Comparison of ENCODE assay signal across 8 cellular contexts in the genomic region with DNA sequence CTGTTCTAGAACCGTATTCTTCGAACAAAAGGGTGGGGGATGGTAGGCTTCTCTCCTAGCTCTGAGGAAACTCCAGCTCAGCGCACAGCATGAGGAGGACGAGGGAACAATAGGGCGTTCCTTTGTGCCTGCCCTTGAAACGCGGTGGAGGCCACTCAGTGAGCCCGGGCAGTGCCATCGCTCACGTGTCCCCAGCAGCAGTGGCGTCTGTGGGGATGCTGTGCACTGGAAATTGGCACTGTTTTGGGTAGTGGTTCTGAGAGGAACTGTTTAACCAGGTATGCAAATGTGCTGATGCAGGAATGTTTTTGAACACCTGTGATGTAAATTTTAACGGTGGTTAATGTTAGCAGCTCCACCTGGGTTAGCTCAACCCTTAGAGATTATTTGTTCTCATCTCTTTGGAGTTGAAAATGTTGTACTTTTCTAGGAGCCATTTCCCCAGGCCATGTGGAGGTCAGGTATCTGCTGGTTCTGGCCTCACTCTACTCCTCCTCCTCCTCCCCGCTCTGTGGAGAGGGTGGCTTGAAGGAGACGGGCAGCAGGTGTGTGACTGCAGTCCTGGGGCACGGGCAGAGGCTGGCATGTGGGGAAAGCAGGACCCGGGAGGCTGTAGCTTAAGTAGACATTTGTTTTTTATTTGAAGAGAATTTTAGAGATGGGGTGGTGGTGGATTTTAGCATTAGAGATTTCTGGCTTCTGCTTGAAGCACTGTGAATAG. TPM values are rescaled to one million over a fixed set of nuclear protein-coding genes. Genes with fewer than 3 reads are reported as not detected.
DNase-seq lines count a peak whose midpoint lies in the region; ATAC-seq and TF ChIP-seq lines count a peak whose summit lies in the region.

No MANE protein-coding gene starts in this region.

- H3K4me1 ChIP-seq in iPS-15b (ENCODE audit: control insufficient read depth, insufficient read depth, low read length) (peaks cover 51% of the 10 kb centered on the region), transverse colon (peaks cover 15 to 48% (median 30%) of the 10 kb centered on the region in 4 donors)

- CTCF ChIA-PET in activated naive CD4-positive, alpha-beta T cell treated with anti-CD3 and anti-CD28 coated beads for 36 hours (lab: Charles Lee) = no interaction called here
- CTCF ChIA-PET in RWPE1 (lab: Yijun Ruan, JAX) = interaction anchor here (0.6 to 0.7 kb wide), 2 partner anchors 9 to 84 kb away, joined by 4 to 5 read pairs; no protein-coding TSS in a partner anchor

- H3K27ac Mint-ChIP-seq in activated naive CD4-positive, alpha-beta T cell treated with anti-CD3 and anti-CD28 coated beads, Interleukin-2, amount 50 U/mL, for 24 hours = peak overlapping the region; percentile 76
- H3K27ac Mint-ChIP-seq in activated naive CD4-positive, alpha-beta T cell treated with anti-CD3 and anti-CD28 coated beads for 36 hours = no peak overlapping the region

- no peaks in the 10 kb centered on the region for H3K9me3 ChIP-seq in iPS-15b (ENCODE audit: control insufficient read depth, insufficient read depth, low read length)
- no peaks in the 10 kb centered on the region for H3K9me3 ChIP-seq in transverse colon

- POLR2A ChIA-PET in RWPE1 (lab: Yijun Ruan, JAX; ENCODE audit: low non-redundant PET) = no interaction called here

- no peaks in the 10 kb centered on the region for H3K27me3 Mint-ChIP-seq in activated naive CD4-positive, alpha-beta T cell treated with anti-CD3 and anti-CD28 coated beads, Interleukin-2, amount 50 U/mL, for 24 hours
- H3K27me3 Mint-ChIP-seq in activated naive CD4-positive, alpha-beta T cell treated with anti-CD3 and anti-CD28 coated beads for 36 hours (ENCODE audit: low read depth) = no peaks in the 10 kb centered on the region

- intact Hi-C loops in activated naive CD4-positive, alpha-beta T cell treated with anti-CD3 and anti-CD28 coated beads for 36 hours (cut with micrococcal nuclease) = no loop called here
- intact Hi-C loops in transverse colon (cut with DNase I; ENCODE audit: low total_unique reads) = no loop called here

- H3K36me3 Mint-ChIP-seq in activated naive CD4-positive, alpha-beta T cell treated with anti-CD3 and anti-CD28 coated beads, Interleukin-2, amount 50 U/mL, for 24 hours = peaks cover 8% of the 10 kb centered on the region
- H3K36me3 Mint-ChIP-seq in activated naive CD4-positive, alpha-beta T cell treated with anti-CD3 and anti-CD28 coated beads for 36 hours (ENCODE audit: low read depth) = peaks cover 6% of the 10 kb centered on the region

- in situ Hi-C loops in transverse colon (cut with MboI; ENCODE audit: low pct_ligation_motif_present in 1 of 4, low pct_unique_long_range_greater_than_20kb in 1 of 4, low sequenced_read_pairs in 3 of 4) = no loop called here

- H3K27me3 ChIP-seq in iPS-15b (ENCODE audit: control insufficient read depth, insufficient read depth, low read length) (no peaks in the 10 kb centered on the region), transverse colon (no peaks in the 10 kb centered on the region)

- TF ChIP-seq CTCF in RWPE1 (conservative IDR thresholded peaks at IDR 0.05; ENCODE audit: low read depth) (no peak), transverse colon (IDR thresholded peaks at IDR 0.05) (no peak)

- H3K9ac ChIP-seq in iPS-15b (ENCODE audit: low read depth, low read length) = no peak overlapping the region

- no peaks in the 10 kb centered on the region for H3K9me3 Mint-ChIP-seq in activated naive CD4-positive, alpha-beta T cell treated with anti-CD3 and anti-CD28 coated beads, Interleukin-2, amount 50 U/mL, for 24 hours
- H3K9me3 Mint-ChIP-seq in activated naive CD4-positive, alpha-beta T cell treated with anti-CD3 and anti-CD28 coated beads for 36 hours = no peaks in the 10 kb centered on the region

- no peak for ATAC-seq in GM21825 (IDR thresholded peaks at IDR 0.05; ENCODE audit: unreplicated experiment)

- no peak for TF ChIP-seq EP300 in transverse colon (IDR thresholded peaks at IDR 0.05; ENCODE audit: low read depth)

- H3K36me3 ChIP-seq in iPS-15b (ENCODE audit: control insufficient read depth, insufficient read depth, low read length) = peaks cover 4% of the 10 kb centered on the region
- no peaks in the 10 kb centered on the region for H3K36me3 ChIP-seq in transverse colon

- H3K4me3 ChIP-seq in iPS-15b (ENCODE audit: low read depth, low read length) (peak overlapping the region; percentile 24), transverse colon (no peak overlapping the region)

- TF ChIP-seq POLR2A in transverse colon (IDR thresholded peaks at IDR 0.05) = no peak

- H3K4me3 Mint-ChIP-seq in activated naive CD4-positive, alpha-beta T cell treated with anti-CD3 and anti-CD28 coated beads, Interleukin-2, amount 50 U/mL, for 24 hours = no peak overlapping the region
- no peak overlapping the region for H3K4me3 Mint-ChIP-seq in activated naive CD4-positive, alpha-beta T cell treated with anti-CD3 and anti-CD28 coated beads for 36 hours

- WGBS in transverse colon (ENCODE audit: low coverage in 1 of 2), 2 donors = 65% methylated on average over 16 of the region's 16 CpGs; no CpG with 5 or more reads in 1 of the 2 donors

- no peak for DNase-seq in activated naive CD4-positive, alpha-beta T cell treated with anti-CD3 and anti-CD28 coated beads for 36 hours
- DNase-seq in RWPE1 (ENCODE audit: low spot score) (no peak), transverse colon (peak; percentile 37), DMS 273 treated with DMSO at 0.1 percent for 48 hours (lab: John Stamatoyannopoulos, UW) (no peak)
- no peak for DNase-seq in stimulated activated CD4-positive, alpha-beta T cell treated with anti-CD3 and anti-CD28 coated beads, Interleukin-4, amount 100 ng/mL, for 4 hours

- H3K4me1 Mint-ChIP-seq in activated naive CD4-positive, alpha-beta T cell treated with anti-CD3 and anti-CD28 coated beads, Interleukin-2, amount 50 U/mL, for 24 hours = peaks cover 76% of the 10 kb centered on the region
- H3K4me1 Mint-ChIP-seq in activated naive CD4-positive, alpha-beta T cell treated with anti-CD3 and anti-CD28 coated beads for 36 hours (ENCODE audit: low read depth) = peaks cover 32% of the 10 kb centered on the region

- H3K27ac ChIP-seq in RWPE1 (peak overlapping the region; percentile 27; the same call in 1 of the 2 replicates), transverse colon (no peak overlapping the region)

RNA-seq across cellular contexts. Expression of gene EHMT1, which starts 48.3 kb away (rescaled TPM):
- total RNA-seq in activated naive CD4-positive, alpha-beta T cell treated with anti-CD3 and anti-CD28 coated beads for 36 hours = 10 to 100 TPM; 57.9 to 59.0 TPM
- 100 to 1,000 TPM in 2 of 4 donors, 10 to 100 TPM in 2; 93.8 to 184 (median 139) TPM for total RNA-seq in transverse colon
